ENCODE assay signal across 1 cellular context in genomic region chr7:100100420-100101015, GRCh38.
A peak's percentile ranks its signal among the peaks of the same experiment; 100 is the strongest.
TF ChIP-seq lines count a peak whose summit lies in the region.

No MANE protein-coding gene starts in this region.

TF ChIP-seq in K562, 482 proteins besides CTCF, POLR2A, EP300 and RAD21 (continued from another document and continues in another):
- peak; percentile 74 for TF ChIP-seq DIDO1 (tag; IDR thresholded peaks at IDR 0.05; ENCODE audit: low read depth)
- no peak for TF ChIP-seq ZNF354B (CRISPR knock-in tag; IDR thresholded peaks at IDR 0.05)
- no peak for TF ChIP-seq ZNF184 (CRISPR knock-in tag; IDR thresholded peaks at IDR 0.05)
- TF ChIP-seq ZNF592 (IDR thresholded peaks at IDR 0.05), result 0 out of 2 replicates have a peak, but pooled peaks have one; percentile 13
- no peak for TF ChIP-seq STAT5A (IDR thresholded peaks at IDR 0.05; ENCODE audit: borderline replicate concordance, low read length)
- TF ChIP-seq FOXP4 (CRISPR knock-in tag; IDR thresholded peaks at IDR 0.05; ENCODE audit: borderline replicate concordance), result no peak; the same call in 1 of the 2 replicates
- peak; percentile 95 for TF ChIP-seq E2F8 (IDR thresholded peaks at IDR 0.05; ENCODE audit: low read depth, partially characterized antibody)
- TF ChIP-seq HINFP (tag; conservative IDR thresholded peaks at IDR 0.05; ENCODE audit: low read depth), result no peak
- no peak for TF ChIP-seq UBTF (IDR thresholded peaks at IDR 0.05; ENCODE audit: borderline replicate concordance in 1 of 2, low read depth in 2 of 2, low read length in 2 of 2)
- TF ChIP-seq ZC3H11A (IDR thresholded peaks at IDR 0.05; ENCODE audit: low read depth, low read length), result peak; percentile 68; the same call in 1 of the 2 replicates
- TF ChIP-seq ZNF143 (CRISPR knock-in tag; IDR thresholded peaks at IDR 0.05), result no peak
- TF ChIP-seq ZBTB17 (CRISPR knock-in tag; IDR thresholded peaks at IDR 0.05), result peak; percentile 61; the same call in 1 of the 2 replicates
- TF ChIP-seq HMGN3 (IDR thresholded peaks at IDR 0.05; ENCODE audit: borderline replicate concordance, extremely low read depth, insufficient read length, low read depth, low read length), result peak; percentile 82
- TF ChIP-seq SMAD4 (CRISPR knock-in tag; conservative IDR thresholded peaks at IDR 0.05), result peak; percentile 72; the same call in 1 of the 2 replicates
- TF ChIP-seq RBM15 (IDR thresholded peaks at IDR 0.05; ENCODE audit: insufficient read depth, low read length), result 0 out of 2 replicates have a peak, but pooled peaks have one; percentile 54
- no peak for TF ChIP-seq GATAD2B (IDR thresholded peaks at IDR 0.05; ENCODE audit: borderline replicate concordance)
- no peak for TF ChIP-seq SRF (CRISPR knock-in tag; IDR thresholded peaks at IDR 0.05)
- TF ChIP-seq ARHGAP35 (IDR thresholded peaks at IDR 0.05; ENCODE audit: partially characterized antibody), result no peak
- no peak for TF ChIP-seq ILK (tag; IDR thresholded peaks at IDR 0.05; ENCODE audit: borderline replicate concordance, low read depth)
- TF ChIP-seq ZNF277 (CRISPR knock-in tag; IDR thresholded peaks at IDR 0.05; ENCODE audit: borderline replicate concordance), result no peak
- TF ChIP-seq ZBTB11 (CRISPR knock-in tag; IDR thresholded peaks at IDR 0.05), result peak in 2 of 3 experiments; percentile 74 to 90; a peak in 4 of 6 replicates
- TF ChIP-seq POLR2H (tag; IDR thresholded peaks at IDR 0.05; ENCODE audit: low read depth), result no peak
- TF ChIP-seq SMC3 (conservative IDR thresholded peaks at IDR 0.05; ENCODE audit: insufficient read depth, low read depth, low read length), result no peak
- TF ChIP-seq CEBPB (tag; IDR thresholded peaks at IDR 0.05), result no peak
- peak in 1 of 2 experiments; percentile 75; a peak in 2 of 4 replicates for TF ChIP-seq MLLT1 (IDR thresholded peaks at IDR 0.05)
- no peak for TF ChIP-seq ZNF217 (CRISPR knock-in tag; IDR thresholded peaks at IDR 0.05)
- TF ChIP-seq E2F1 (CRISPR knock-in tag; IDR thresholded peaks at IDR 0.05), result no peak
- no peak for TF ChIP-seq ELK3 (CRISPR knock-in tag; IDR thresholded peaks at IDR 0.05)
- TF ChIP-seq ELF2 (CRISPR knock-in tag; IDR thresholded peaks at IDR 0.05), result peak; percentile 96
- peak; percentile 9 for TF ChIP-seq TAF9B (IDR thresholded peaks at IDR 0.05; ENCODE audit: partially characterized antibody)
- TF ChIP-seq TAF7 (tag; IDR thresholded peaks at IDR 0.05), result peak; percentile 26; the same call in 1 of the 2 replicates
- no peak for TF ChIP-seq SMARCA4 (IDR thresholded peaks at IDR 0.05)
- 0 out of 2 replicates have a peak, but pooled peaks have one; percentile 56 for TF ChIP-seq SAFB (IDR thresholded peaks at IDR 0.05; ENCODE audit: borderline replicate concordance, low read depth, low read length)
- TF ChIP-seq BDP1 (IDR thresholded peaks at IDR 0.05; ENCODE audit: insufficient read depth, insufficient read length), result no peak
- TF ChIP-seq ZNF384 (IDR thresholded peaks at IDR 0.05; ENCODE audit: low read depth, low read length), result peak; percentile 30; the same call in 1 of the 2 replicates
